ENCODE assay signal across 42 cellular contexts in genomic region chr17:74349120-74349519, GRCh38. TPM values are rescaled to one million over a fixed set of nuclear protein-coding genes. Genes with fewer than 3 reads are reported as not detected.
"Had no signal": no experiment of that assay in that cellular context is flagged by ENCODE, and none has a peak within 500 bp of the region (broad histone marks: within the 10 kb centered on the region; RNA-seq: fewer than 3 reads in every experiment).

No MANE protein-coding gene starts in this region.

- H3K4me1 Mint-ChIP-seq: activated naive CD8-positive, alpha-beta T cell treated with anti-CD3 and anti-CD28 coated beads, Interleukin-2, amount 10 ng/mL, durations not matched to agents 7 days and 5 days had no signal

- H3K27ac Mint-ChIP-seq: activated naive CD4-positive, alpha-beta T cell treated with anti-CD3 and anti-CD28 coated beads for 36 hours; activated naive CD4-positive, alpha-beta T cell treated with anti-CD3 and anti-CD28 coated beads, Interleukin-2, amount 10 ng/mL, durations not matched to agents 7 days and 5 days; activated naive CD4-positive, alpha-beta T cell treated with anti-CD3 and anti-CD28 coated beads, Interleukin-2, amount 50 U/mL, for 24 hours; activated naive CD4-positive, alpha-beta T cell treated with anti-CD3 and anti-CD28 coated beads, Interleukin-2, amount 50 U/mL, for 72 hours; activated naive CD8-positive, alpha-beta T cell; activated naive CD8-positive, alpha-beta T cell treated with anti-CD3 and anti-CD28 coated beads for 36 hours; activated naive CD8-positive, alpha-beta T cell treated with anti-CD3 and anti-CD28 coated beads, Interleukin-2, amount 10 ng/mL, durations not matched to agents 7 days and 5 days; activated naive CD8-positive, alpha-beta T cell treated with anti-CD3 and anti-CD28 coated beads, Interleukin-2, amount 50 U/mL, for 24 hours; activated T-cell treated with anti-CD3 and anti-CD28 coated beads, Interleukin-2, amount 50 U/mL, for 24 hours; activated T-cell treated with anti-CD3 and anti-CD28 coated beads, Interleukin-2, amount 50 U/mL, for 72 hours; activated T-helper 1 cell treated with anti-CD3 and anti-CD28 coated beads, Interleukin-12 subunit alpha, Interleukin-12 subunit beta, Interleukin-2, Interleukin-4 antibody, amounts not matched to agents 30 ng/mL and 10 ng/mL and 1 ng/mL, durations not matched to agents 14 hours and 24 hours and 36 hours; activated T-helper 17 cell treated with anti-CD3 and anti-CD28 coated beads, Interleukin-2, amount 50 U/mL, for 72 hours; activated T-helper 2 cell treated with anti-CD3 and anti-CD28 coated beads, Interferon-gamma antibody, Interleukin-2, Interleukin-4, amounts not matched to agents 10 μg/mL and 5 μg/mL and 100 μg/mL, durations not matched to agents 14 hours and 24 hours and 36 hours; brain had no signal

- H3K27me3 ChIP-seq: ascending aorta, body of pancreas had no signal

- H3K4me3 Mint-ChIP-seq: activated naive CD4-positive, alpha-beta T cell treated with anti-CD3 and anti-CD28 coated beads for 36 hours; activated naive CD4-positive, alpha-beta T cell treated with anti-CD3 and anti-CD28 coated beads, Interleukin-2, amount 10 ng/mL, durations not matched to agents 7 days and 5 days; activated naive CD4-positive, alpha-beta T cell treated with anti-CD3 and anti-CD28 coated beads, Interleukin-2, amount 50 U/mL, for 24 hours; activated naive CD8-positive, alpha-beta T cell; activated naive CD8-positive, alpha-beta T cell treated with anti-CD3 and anti-CD28 coated beads for 36 hours; activated naive CD8-positive, alpha-beta T cell treated with anti-CD3 and anti-CD28 coated beads, Interleukin-2, amount 10 ng/mL, durations not matched to agents 7 days and 5 days; activated naive CD8-positive, alpha-beta T cell treated with anti-CD3 and anti-CD28 coated beads, Interleukin-2, amount 50 U/mL, for 24 hours; activated T-cell treated with anti-CD3 and anti-CD28 coated beads, Interleukin-2, amount 50 U/mL, for 24 hours; activated T-cell treated with anti-CD3 and anti-CD28 coated beads, Interleukin-2, amount 50 U/mL, for 4 hours; activated T-cell treated with anti-CD3 and anti-CD28 coated beads, Interleukin-2, amount 50 U/mL, for 72 hours; activated T-helper 17 cell treated with anti-CD3 and anti-CD28 coated beads, Interleukin-2, amount 50 U/mL, for 72 hours; brain; central memory CD8-positive, alpha-beta T cell had no signal

- FAIRE-seq: astrocyte, bronchial epithelial cell had no signal

- ATAC-seq: activated naive CD4-positive, alpha-beta T cell treated with anti-CD3 and anti-CD28 coated beads, Interleukin-2, amount 50 U/mL, for 72 hours; activated naive CD8-positive, alpha-beta T cell treated with anti-CD3 and anti-CD28 coated beads, Interleukin-2, amount 50 U/mL, for 24 hours; activated T-cell treated with anti-CD3 and anti-CD28 coated beads, Interleukin-2, amount 50 U/mL, for 4 hours; activated T-cell treated with anti-CD3 and anti-CD28 coated beads, Interleukin-2, amount 50 U/mL, for 72 hours; activated T-helper 17 cell treated with anti-CD3 and anti-CD28 coated beads, Interleukin-2, amount 50 U/mL, for 72 hours; body of pancreas had no signal

- H3K4me1 ChIP-seq: adrenal gland, ascending aorta, body of pancreas, breast epithelium had no signal

- DNase-seq: activated effector memory CD4-positive, alpha-beta T cell treated with anti-CD3 and anti-CD28 coated beads, Interleukin-2, amount 50 U/mL, for 16 hours; activated effector memory CD4-positive, alpha-beta T cell treated with Interleukin-2 at 50 U/mL for 16 hours; activated gamma-delta T cell; activated gamma-delta T cell treated with Interleukin-2 at 50 U/mL for 16 hours; activated naive CD4-positive, alpha-beta T cell; activated naive CD4-positive, alpha-beta T cell treated with anti-CD3 and anti-CD28 coated beads for 36 hours; activated naive CD4-positive, alpha-beta T cell treated with anti-CD3 and anti-CD28 coated beads, Interleukin-2, amount 10 ng/mL, durations not matched to agents 7 days and 5 days; activated naive CD4-positive, alpha-beta T cell treated with anti-CD3 and anti-CD28 coated beads, Interleukin-2, amount 50 U/mL, for 16 hours; activated naive CD4-positive, alpha-beta T cell treated with Interleukin-2 at 50 U/mL for 16 hours; activated naive CD8-positive, alpha-beta T cell treated with anti-CD3 and anti-CD28 coated beads for 36 hours; activated naive CD8-positive, alpha-beta T cell treated with anti-CD3 and anti-CD28 coated beads, Interleukin-2, amount 10 ng/mL, durations not matched to agents 7 days and 5 days; activated naive CD8-positive, alpha-beta T cell treated with anti-CD3 and anti-CD28 coated beads, Interleukin-2, amount 50 U/mL, for 24 hours; activated T-cell treated with anti-CD3 and anti-CD28 coated beads, Interleukin-2, amount 50 U/mL, for 24 hours; activated T-cell treated with anti-CD3 and anti-CD28 coated beads, Interleukin-2, amount 50 U/mL, for 4 hours; activated T-cell treated with anti-CD3 and anti-CD28 coated beads, Interleukin-2, amount 50 U/mL, for 48 hours; activated T-cell treated with anti-CD3 and anti-CD28 coated beads, Interleukin-2, amount 50 U/mL, for 72 hours; adrenal gland; amniotic stem cell; amygdala; anterior cingulate cortex; aorta; body of pancreas; brain microvascular endothelial cell; caudate nucleus; central memory CD4-positive, alpha-beta T cell; cerebellar nuclear complex had no signal

- H3K36me3 ChIP-seq: adrenal gland, ascending aorta, brain microvascular endothelial cell, breast epithelium, cardiac muscle cell had no signal

- H3K9me3 ChIP-seq: adrenal gland, ascending aorta, body of pancreas, breast epithelium had no signal

- H3K4me3 ChIP-seq: adrenal gland, ascending aorta, body of pancreas, breast epithelium, cardiac muscle cell had no signal

- H3K9me3 Mint-ChIP-seq: activated naive CD4-positive, alpha-beta T cell treated with anti-CD3 and anti-CD28 coated beads for 36 hours; activated naive CD4-positive, alpha-beta T cell treated with anti-CD3 and anti-CD28 coated beads, Interleukin-2, amount 10 ng/mL, durations not matched to agents 7 days and 5 days; activated naive CD4-positive, alpha-beta T cell treated with anti-CD3 and anti-CD28 coated beads, Interleukin-2, amount 50 U/mL, for 24 hours; activated naive CD4-positive, alpha-beta T cell treated with anti-CD3 and anti-CD28 coated beads, Interleukin-2, amount 50 U/mL, for 72 hours; activated naive CD8-positive, alpha-beta T cell treated with anti-CD3 and anti-CD28 coated beads for 36 hours; activated naive CD8-positive, alpha-beta T cell treated with anti-CD3 and anti-CD28 coated beads, Interleukin-2, amount 10 ng/mL, durations not matched to agents 7 days and 5 days; activated naive CD8-positive, alpha-beta T cell treated with anti-CD3 and anti-CD28 coated beads, Interleukin-2, amount 50 U/mL, for 24 hours; activated T-cell treated with anti-CD3 and anti-CD28 coated beads, Interleukin-2, amount 50 U/mL, for 24 hours; activated T-cell treated with anti-CD3 and anti-CD28 coated beads, Interleukin-2, amount 50 U/mL, for 4 hours; activated T-cell treated with anti-CD3 and anti-CD28 coated beads, Interleukin-2, amount 50 U/mL, for 72 hours; activated T-helper 1 cell treated with anti-CD3 and anti-CD28 coated beads, Interleukin-12 subunit alpha, Interleukin-12 subunit beta, Interleukin-2, Interleukin-4 antibody, amounts not matched to agents 30 ng/mL and 10 ng/mL and 1 ng/mL, durations not matched to agents 14 hours and 24 hours and 36 hours; activated T-helper 17 cell treated with anti-CD3 and anti-CD28 coated beads, Interleukin-2, amount 50 U/mL, for 72 hours; activated T-helper 2 cell treated with anti-CD3 and anti-CD28 coated beads, Interferon-gamma antibody, Interleukin-2, Interleukin-4, amounts not matched to agents 10 μg/mL and 5 μg/mL and 100 μg/mL, durations not matched to agents 14 hours and 24 hours and 36 hours; central memory CD8-positive, alpha-beta T cell had no signal

- H3K36me3 Mint-ChIP-seq: activated naive CD4-positive, alpha-beta T cell treated with anti-CD3 and anti-CD28 coated beads, Interleukin-2, amount 10 ng/mL, durations not matched to agents 7 days and 5 days; activated naive CD4-positive, alpha-beta T cell treated with anti-CD3 and anti-CD28 coated beads, Interleukin-2, amount 50 U/mL, for 24 hours; activated naive CD4-positive, alpha-beta T cell treated with anti-CD3 and anti-CD28 coated beads, Interleukin-2, amount 50 U/mL, for 72 hours; activated naive CD8-positive, alpha-beta T cell; activated naive CD8-positive, alpha-beta T cell treated with anti-CD3 and anti-CD28 coated beads for 36 hours; activated naive CD8-positive, alpha-beta T cell treated with anti-CD3 and anti-CD28 coated beads, Interleukin-2, amount 10 ng/mL, durations not matched to agents 7 days and 5 days; brain had no signal

- H3K27ac ChIP-seq: adrenal gland, ascending aorta, body of pancreas, brain microvascular endothelial cell, breast epithelium, cardiac muscle cell had no signal

RNA-seq across cellular contexts. Expression of gene BTBD17, which starts 12.5 kb away (rescaled TPM):
- total RNA-seq: activated naive CD4-positive, alpha-beta T cell treated with anti-CD3 and anti-CD28 coated beads for 36 hours; activated naive CD4-positive, alpha-beta T cell treated with anti-CD3 and anti-CD28 coated beads, Interleukin-2, amount 50 U/mL, for 72 hours; activated naive CD8-positive, alpha-beta T cell treated with anti-CD3 and anti-CD28 coated beads for 36 hours; activated naive CD8-positive, alpha-beta T cell treated with anti-CD3 and anti-CD28 coated beads, Interleukin-2, amount 10 ng/mL, durations not matched to agents 7 days and 5 days; activated T-cell treated with anti-CD3 and anti-CD28 coated beads, Interleukin-2, amount 50 U/mL, for 4 hours; activated T-cell treated with anti-CD3 and anti-CD28 coated beads, Interleukin-2, amount 50 U/mL, for 72 hours; activated T-helper 1 cell treated with anti-CD3 and anti-CD28 coated beads, Interleukin-12 subunit alpha, Interleukin-12 subunit beta, Interleukin-2, Interleukin-4 antibody, amounts not matched to agents 30 ng/mL and 10 ng/mL and 1 ng/mL, durations not matched to agents 14 hours and 24 hours and 36 hours; activated T-helper 17 cell treated with anti-CD3 and anti-CD28 coated beads, Interleukin-2, amount 50 U/mL, for 72 hours; activated T-helper 2 cell treated with anti-CD3 and anti-CD28 coated beads, Interferon-gamma antibody, Interleukin-2, Interleukin-4, amounts not matched to agents 10 μg/mL and 5 μg/mL and 100 μg/mL, durations not matched to agents 14 hours and 24 hours and 36 hours; aorta; ascending aorta; astrocyte; breast epithelium; bronchial epithelial cell; cardiac septum; chondrocyte had no signal
- polyA plus RNA-seq: aorta had no signal

RNA-seq across cellular contexts. Expression of gene GPR142, which starts 18.2 kb away (rescaled TPM):
- total RNA-seq: activated naive CD4-positive, alpha-beta T cell treated with anti-CD3 and anti-CD28 coated beads for 36 hours; activated naive CD4-positive, alpha-beta T cell treated with anti-CD3 and anti-CD28 coated beads, Interleukin-2, amount 50 U/mL, for 72 hours; activated naive CD8-positive, alpha-beta T cell treated with anti-CD3 and anti-CD28 coated beads for 36 hours; activated naive CD8-positive, alpha-beta T cell treated with anti-CD3 and anti-CD28 coated beads, Interleukin-2, amount 10 ng/mL, durations not matched to agents 7 days and 5 days; activated T-cell treated with anti-CD3 and anti-CD28 coated beads, Interleukin-2, amount 50 U/mL, for 4 hours; activated T-cell treated with anti-CD3 and anti-CD28 coated beads, Interleukin-2, amount 50 U/mL, for 72 hours; activated T-helper 1 cell treated with anti-CD3 and anti-CD28 coated beads, Interleukin-12 subunit alpha, Interleukin-12 subunit beta, Interleukin-2, Interleukin-4 antibody, amounts not matched to agents 30 ng/mL and 10 ng/mL and 1 ng/mL, durations not matched to agents 14 hours and 24 hours and 36 hours; activated T-helper 17 cell treated with anti-CD3 and anti-CD28 coated beads, Interleukin-2, amount 50 U/mL, for 72 hours; activated T-helper 2 cell treated with anti-CD3 and anti-CD28 coated beads, Interferon-gamma antibody, Interleukin-2, Interleukin-4, amounts not matched to agents 10 μg/mL and 5 μg/mL and 100 μg/mL, durations not matched to agents 14 hours and 24 hours and 36 hours; adrenal gland; ascending aorta; astrocyte; breast epithelium; bronchial epithelial cell; cardiac muscle cell; cerebellum; chondrocyte had no signal
- polyA plus RNA-seq: aorta, cardiac muscle cell had no signal

RNA-seq across cellular contexts. Expression of gene KIF19, which starts 23.1 kb away (rescaled TPM):
- total RNA-seq: activated naive CD4-positive, alpha-beta T cell treated with anti-CD3 and anti-CD28 coated beads for 36 hours; activated T-cell treated with anti-CD3 and anti-CD28 coated beads, Interleukin-2, amount 50 U/mL, for 4 hours; astrocyte; bronchial epithelial cell; chondrocyte had no signal
- polyA plus RNA-seq: aorta, cardiac muscle cell had no signal
